Comparison of ENCODE assay signal across 6 cellular contexts in genomic region chr20:53334861-53335260, GRCh38.
"Had no signal": no experiment of that assay in that cellular context is flagged by ENCODE, and none has a peak within 500 bp of the region (broad histone marks: within the 10 kb centered on the region; RNA-seq: fewer than 3 reads in every experiment).

No MANE protein-coding gene starts in this region.

- H3K4me3 ChIP-seq: K562 had no signal

- H3K4me3 Mint-ChIP-seq: IgD-negative memory B cell had no signal

- ATAC-seq: HepG2, K562 had no signal

- H3K27ac ChIP-seq: HL-60 had no signal

- DNase-seq: IMR-90, KBM-7 had no signal

- H3K4me1 Mint-ChIP-seq: IgD-negative memory B cell had no signal
